In genomic region chr2:181891966-181892794, GRCh38 we compare ENCODE assay signal across 8 cellular contexts. TPM values are rescaled to one million over a fixed set of nuclear protein-coding genes. Genes with fewer than 3 reads are reported as not detected.
DNase-seq lines count a peak whose midpoint lies in the region; ATAC-seq and TF ChIP-seq lines count a peak whose summit lies in the region.

No MANE protein-coding gene starts in this region.

- POLR2A ChIA-PET in Caco-2 (lab: Charles Lee), result interaction anchor here (0.7 kb wide), 1 partner anchor 13 kb away, joined by 3 read pairs; no protein-coding TSS in a partner anchor

- H3K9ac ChIP-seq in OCI-LY3 (ENCODE audit: low read length), result peak overlapping the region; percentile 84

- H3K4me1 ChIP-seq in Caco-2 (peaks cover 33% of the 10 kb centered on the region), OCI-LY3 (ENCODE audit: low read length) (peaks cover 16% of the 10 kb centered on the region), esophagus (ENCODE audit: control insufficient read depth in 2 of 2, insufficient read depth in 2 of 2, low read length in 1 of 2) (no peaks in the 10 kb centered on the region)

- ATAC-seq in GM19452 (IDR thresholded peaks at IDR 0.05; ENCODE audit: unreplicated experiment), result peak; percentile 53
- ATAC-seq in HG03571 (IDR thresholded peaks at IDR 0.05; ENCODE audit: unreplicated experiment), result peak; percentile 51
- ATAC-seq in stimulated activated naive B cell treated with anti-CD40 and anti-IgM and Interleukin-4, amounts not matched to agents 10 μg/mL and 1 μg/mL and 100 μg/mL, for 72 hours (replicated peaks), result peak; percentile 70 to 71

- H3K27ac ChIP-seq in OCI-LY3 (ENCODE audit: low read length) (peak overlapping the region; percentile 47), esophagus (ENCODE audit: low read depth in 2 of 2, low read length in 1 of 2) (peak overlapping the region; percentile 95 to 96)

- WGBS in esophagus, 2 donors, result 0 to 1% methylated on average over 75 to 83 of the region's 83 CpGs

- H3K27me3 Mint-ChIP-seq in Caco-2 (ENCODE audit: insufficient read depth, unreplicated experiment), result no peaks in the 10 kb centered on the region
- no peaks in the 10 kb centered on the region for H3K27me3 Mint-ChIP-seq in stimulated activated naive B cell treated with anti-CD40 and anti-IgM and Interleukin-4, amounts not matched to agents 10 μg/mL and 1 μg/mL and 100 μg/mL, for 72 hours

- H2AFZ ChIP-seq in OCI-LY3 (ENCODE audit: low read depth, low read length), result peak overlapping the region; percentile 78

- H3K36me3 ChIP-seq in Caco-2 (ENCODE audit: control insufficient read depth, insufficient read depth, low read length) (no peaks in the 10 kb centered on the region), OCI-LY3 (replicated peaks; ENCODE audit: low read depth, low read length) (peaks cover 21% of the 10 kb centered on the region), esophagus (ENCODE audit: control insufficient read depth in 2 of 2, insufficient read depth in 2 of 2, low read length in 1 of 2) (no peaks in the 10 kb centered on the region)

- TF ChIP-seq CTCF in Caco-2 (IDR thresholded peaks at IDR 0.05; ENCODE audit: insufficient read depth in 1 of 2, low read depth in 1 of 2, low read length in 1 of 2, severe bottlenecking in 1 of 2, unreplicated experiment in 1 of 2), result peak; percentile 4 to 34
- peak; percentile 34 for TF ChIP-seq CTCF in OCI-LY3 (IDR thresholded peaks at IDR 0.05; ENCODE audit: low read depth, low read length)

- intact Hi-C loops in Caco-2 (cut with micrococcal nuclease; ENCODE audit: unreplicated experiment), result loop anchor here (1.0 to 10.0 kb wide), 5 partner anchors 12 to 317 kb away; no protein-coding TSS in a partner anchor

- H3K27me3 ChIP-seq in Caco-2 (replicated peaks; ENCODE audit: control insufficient read depth, insufficient read depth, low read length) (no peaks in the 10 kb centered on the region), OCI-LY3 (ENCODE audit: low read depth, low read length) (peaks cover 10% of the 10 kb centered on the region), esophagus (ENCODE audit: control insufficient read depth in 1 of 2, insufficient read depth in 2 of 2, low read length in 2 of 2) (no peaks in the 10 kb centered on the region)

- BruUV-seq in Caco-2 (replicated peaks; lab: Mats Ljungman, UMichigan), result no TSS peak

- peak overlapping the region; percentile 93 for H3K4me3 Mint-ChIP-seq in Caco-2 (ENCODE audit: unreplicated experiment)
- H3K4me3 Mint-ChIP-seq in stimulated activated naive B cell treated with anti-CD40 and anti-IgM and Interleukin-4, amounts not matched to agents 10 μg/mL and 1 μg/mL and 100 μg/mL, for 72 hours, result peak overlapping the region; percentile 95 to 97

- peaks cover 25% of the 10 kb centered on the region for H3K36me3 Mint-ChIP-seq in Caco-2 (ENCODE audit: insufficient read depth, unreplicated experiment)
- H3K36me3 Mint-ChIP-seq in stimulated activated naive B cell treated with anti-CD40 and anti-IgM and Interleukin-4, amounts not matched to agents 10 μg/mL and 1 μg/mL and 100 μg/mL, for 72 hours, result peaks cover 5 to 6% of the 10 kb centered on the region in 2 donors

- H3K27ac Mint-ChIP-seq in Caco-2 (ENCODE audit: unreplicated experiment), result peak overlapping the region; percentile 91
- peak overlapping the region; percentile 93 for H3K27ac Mint-ChIP-seq in stimulated activated naive B cell treated with anti-CD40 and anti-IgM and Interleukin-4, amounts not matched to agents 10 μg/mL and 1 μg/mL and 100 μg/mL, for 72 hours

- CTCF ChIA-PET in Caco-2 (lab: Charles Lee), result interaction anchor here (0.6 to 1.0 kb wide), 4 partner anchors 149 to 1150 kb away, joined by 3 to 5 read pairs (median 4); no protein-coding TSS in a partner anchor

- H3K4me2 ChIP-seq in OCI-LY3 (ENCODE audit: low read length), result peak overlapping the region; percentile 68

- no peaks in the 10 kb centered on the region for H4K20me1 ChIP-seq in OCI-LY3 (ENCODE audit: insufficient read depth, low read length)

- H3K4me3 ChIP-seq in Caco-2 (ENCODE audit: low read depth, low read length), result peak overlapping the region; percentile 83
- peak overlapping the region; percentile 92 for H3K4me3 ChIP-seq in OCI-LY3 (ENCODE audit: low read length)
- peak overlapping the region; percentile 93 to 97 for H3K4me3 ChIP-seq in esophagus (ENCODE audit: low read depth in 1 of 2, low read length in 2 of 2)

- H3K9me3 ChIP-seq in Caco-2 (no peaks in the 10 kb centered on the region), OCI-LY3 (ENCODE audit: insufficient read depth, low read length) (no peaks in the 10 kb centered on the region), esophagus (ENCODE audit: control insufficient read depth in 2 of 2, insufficient read depth in 1 of 2, low read depth in 1 of 2, low read length in 1 of 2) (no peaks in the 10 kb centered on the region)

- H3K4me1 Mint-ChIP-seq in Caco-2 (ENCODE audit: low read depth, unreplicated experiment), result peaks cover 15% of the 10 kb centered on the region
- peaks cover 13 to 25% of the 10 kb centered on the region in 2 donors for H3K4me1 Mint-ChIP-seq in stimulated activated naive B cell treated with anti-CD40 and anti-IgM and Interleukin-4, amounts not matched to agents 10 μg/mL and 1 μg/mL and 100 μg/mL, for 72 hours

- H3K79me2 ChIP-seq in OCI-LY3 (ENCODE audit: low read length), result peaks cover 13% of the 10 kb centered on the region

- no peaks in the 10 kb centered on the region for H3K9me3 Mint-ChIP-seq in Caco-2 (ENCODE audit: unreplicated experiment)
- H3K9me3 Mint-ChIP-seq in stimulated activated naive B cell treated with anti-CD40 and anti-IgM and Interleukin-4, amounts not matched to agents 10 μg/mL and 1 μg/mL and 100 μg/mL, for 72 hours, result no peaks in the 10 kb centered on the region

- peak; percentile 68 to 78 for DNase-seq in Caco-2
- peak; percentile 51 for DNase-seq in activated T-cell treated with anti-CD3 and anti-CD28 coated beads for 48 hours (ENCODE audit: low read depth)
- DNase-seq in myocyte (ENCODE audit: low read depth), result peak; percentile 82
- peak; percentile 63 for DNase-seq in stimulated activated naive B cell treated with anti-CD40 and anti-IgM and Interleukin-4, amounts not matched to agents 10 μg/mL and 1 μg/mL and 100 μg/mL, for 72 hours

RNA-seq across cellular contexts. Expression of gene ITPRID2, which starts 0.7 kb away (rescaled TPM):
- total RNA-seq in Caco-2 (2022) (54.8 and 62.0 TPM in 2 replicates), myocyte (92.1 and 121 TPM in 2 replicates)
- polyA plus RNA-seq in esophagus, result 10 to 100 TPM; 11.9 to 15.4 TPM
- 79.4 TPM for polyA plus RNA-seq in myocyte (2012)

Comparison
In these comparisons a context has a peak if more than half of its experiments do, and no peak if none do; other contexts are left out.
1. Peak in every context shown above with its lines: DNase-seq, ATAC-seq, H3K4me3 ChIP-seq and H3K27ac ChIP-seq.